8 cellular contexts compared by ENCODE assay signal in the genomic region with DNA sequence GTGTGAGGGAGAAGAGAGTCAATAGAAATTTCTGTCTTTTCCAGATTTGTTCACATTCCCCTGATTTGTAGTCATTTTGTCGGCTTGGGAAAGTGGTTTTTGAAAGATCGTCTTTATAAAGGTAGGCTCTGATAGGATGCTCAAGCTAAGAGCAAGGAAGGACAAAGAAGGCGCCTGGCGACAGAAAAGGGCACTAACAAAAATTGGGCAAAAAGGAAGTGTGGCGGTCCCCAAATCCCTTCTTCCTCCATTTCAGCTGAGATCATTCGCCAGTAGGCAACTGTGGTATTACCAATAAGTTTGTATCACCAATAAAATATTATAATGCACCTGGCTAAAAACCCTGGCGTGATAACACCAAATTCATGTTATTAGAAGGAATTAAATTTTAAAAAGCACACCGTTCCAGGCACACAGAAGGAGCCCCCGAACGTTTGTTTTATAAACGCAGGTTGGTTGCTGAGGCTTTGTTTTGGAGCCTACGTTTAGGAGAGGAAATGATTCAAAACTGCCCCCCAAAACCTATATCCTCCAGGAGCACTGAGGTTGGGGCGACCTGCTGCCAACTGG. TPM values are rescaled to one million over a fixed set of nuclear protein-coding genes. Genes with fewer than 3 reads are reported as not detected.
DNase-seq lines count a peak whose midpoint lies in the region; ATAC-seq and TF ChIP-seq lines count a peak whose summit lies in the region.

No MANE protein-coding gene starts in this region.

- TF ChIP-seq CTCF in SK-N-SH (IDR thresholded peaks at IDR 0.05), result no peak
- TF ChIP-seq CTCF in kidney epithelial cell (IDR thresholded peaks at IDR 0.05; ENCODE audit: insufficient read depth, low read length, poor library complexity, severe bottlenecking), result no peak

- no peaks in the 10 kb centered on the region for H3K9me3 Mint-ChIP-seq in activated naive CD8-positive, alpha-beta T cell treated with anti-CD3 and anti-CD28 coated beads, Interleukin-2, amount 10 ng/mL, durations not matched to agents 7 days and 5 days

- H3K27ac ChIP-seq in SK-N-SH (ENCODE audit: low read depth in 2 of 2, low read length in 1 of 2) (peak overlapping the region; percentile 82 to 91), substantia nigra (ENCODE audit: low read depth, low read length, poor library complexity, severe bottlenecking) (peak overlapping the region; percentile 89)

- CTCF ChIA-PET in SK-N-SH (lab: Yijun Ruan, JAX), result interaction anchor here (1.0 to 1.6 kb wide), 3 partner anchors 10 to 419 kb away, joined by 3 to 5 read pairs (median 3); no protein-coding TSS in a partner anchor

- H4K20me1 ChIP-seq in SK-N-SH (ENCODE audit: insufficient read depth), result peaks cover 7% of the 10 kb centered on the region; the same call in 1 of the 2 replicates

- H3K27me3 Mint-ChIP-seq in activated naive CD8-positive, alpha-beta T cell treated with anti-CD3 and anti-CD28 coated beads, Interleukin-2, amount 10 ng/mL, durations not matched to agents 7 days and 5 days, result no peaks in the 10 kb centered on the region

- no peaks in the 10 kb centered on the region for H3K9me2 ChIP-seq in SK-N-SH

- H3K27me3 ChIP-seq in SK-N-SH (ENCODE audit: insufficient read depth) (no peaks in the 10 kb centered on the region), kidney epithelial cell (ENCODE audit: control insufficient read depth, insufficient read depth, low read length) (no peaks in the 10 kb centered on the region)

- H3K9ac ChIP-seq in SK-N-SH, result peak overlapping the region; percentile 83; the same call in 1 of the 2 replicates

- WGBS in SK-N-SH (ENCODE audit: low lambda C conversion rate), result 52% methylated on average over 13 of the region's 13 CpGs

- peaks cover 38% of the 10 kb centered on the region for H3K79me2 ChIP-seq in SK-N-SH (ENCODE audit: insufficient read depth)

- H3F3A ChIP-seq in SK-N-SH (replicated peaks; ENCODE audit: insufficient read depth), result peaks cover 13% of the 10 kb centered on the region

- POLR2A ChIA-PET in SK-N-SH (lab: Yijun Ruan, JAX), result interaction anchor here (0.5 to 0.7 kb wide), 2 partner anchors 182 to 254 kb away, joined by 3 read pairs; a partner anchor contains a TSS
- POLR2A ChIA-PET in activated naive CD8-positive, alpha-beta T cell treated with anti-CD3 and anti-CD28 coated beads, Interleukin-2, amount 10 ng/mL, durations not matched to agents 7 days and 5 days (lab: Charles Lee), result interaction anchor here (0.6 to 1.8 kb wide), 12 partner anchors 10 to 472 kb away, joined by 3 to 15 read pairs (median 4); a partner anchor contains a TSS

- H2AFZ ChIP-seq in SK-N-SH (ENCODE audit: low read depth), result peak overlapping the region; percentile 95

- H3K4me3 ChIP-seq in SK-N-SH (ENCODE audit: low read depth in 2 of 2, low read length in 1 of 2) (peak overlapping the region; percentile 92 to 95), kidney epithelial cell (ENCODE audit: low read depth, low read length) (peak overlapping the region; percentile 75)

- peak overlapping the region; percentile 91 for H3K4me2 ChIP-seq in SK-N-SH

- H3K4me1 ChIP-seq in SK-N-SH (ENCODE audit: control insufficient read depth in 1 of 2, insufficient read depth in 2 of 2, low read depth in 1 of 2, low read length in 1 of 2), result peaks cover 6% of the 10 kb centered on the region in 2 experiments; a peak in 3 of 4 replicates

- DNase-seq in SK-N-SH (no peak), kidney epithelial cell (ENCODE audit: low read depth) (no peak), substantia nigra (lab: John Stamatoyannopoulos, UW) (peak in 1 of 49 donors; percentile 45), activated gamma-delta T cell treated with Interleukin-2 at 50 U/mL for 16 hours (no peak), NK-92 (lab: John Stamatoyannopoulos, UW; ENCODE audit: unreplicated experiment) (no peak)
- no peak for DNase-seq in activated naive CD8-positive, alpha-beta T cell treated with anti-CD3 and anti-CD28 coated beads, Interleukin-2, amount 10 ng/mL, durations not matched to agents 7 days and 5 days
- no peak for DNase-seq in stimulated activated CD4-positive, alpha-beta T cell treated with anti-CD3 and anti-CD28 coated beads, Interleukin-12 subunit alpha, Interleukin-12 subunit beta, amount 100 ng/mL, for 4 hours

- H3K27ac Mint-ChIP-seq in activated naive CD8-positive, alpha-beta T cell treated with anti-CD3 and anti-CD28 coated beads, Interleukin-2, amount 10 ng/mL, durations not matched to agents 7 days and 5 days, result peak overlapping the region; percentile 90

- TF ChIP-seq RAD21 in SK-N-SH (IDR thresholded peaks at IDR 0.05; ENCODE audit: low read length), result no peak

- no peak for TF ChIP-seq EP300 in SK-N-SH (IDR thresholded peaks at IDR 0.05; ENCODE audit: borderline replicate concordance in 1 of 2, low read depth in 1 of 2, low read length in 1 of 2)

- peaks cover 23% of the 10 kb centered on the region for H3K4me1 Mint-ChIP-seq in activated naive CD8-positive, alpha-beta T cell treated with anti-CD3 and anti-CD28 coated beads, Interleukin-2, amount 10 ng/mL, durations not matched to agents 7 days and 5 days

- H3K36me3 ChIP-seq in SK-N-SH (replicated peaks in 1 of 2; ENCODE audit: control insufficient read depth in 1 of 2, insufficient read depth in 2 of 2, low read length in 1 of 2), result no peaks in the 10 kb centered on the region
- H3K36me3 ChIP-seq in kidney epithelial cell (ENCODE audit: control insufficient read depth, insufficient read depth, low read length), result no peaks in the 10 kb centered on the region

- H3K36me3 Mint-ChIP-seq in activated naive CD8-positive, alpha-beta T cell treated with anti-CD3 and anti-CD28 coated beads, Interleukin-2, amount 10 ng/mL, durations not matched to agents 7 days and 5 days, result no peaks in the 10 kb centered on the region

- ATAC-seq in SK-N-SH treated with all-trans-retinoic acid at 6 μM for 48 hours, result no peak
- no peak for ATAC-seq in activated naive CD8-positive, alpha-beta T cell treated with anti-CD3 and anti-CD28 coated beads, Interleukin-2, amount 10 ng/mL, durations not matched to agents 7 days and 5 days (ENCODE audit: low read depth)

- H3K9me3 ChIP-seq in SK-N-SH, result no peaks in the 10 kb centered on the region

- peak overlapping the region; percentile 90 for H3K4me3 Mint-ChIP-seq in activated naive CD8-positive, alpha-beta T cell treated with anti-CD3 and anti-CD28 coated beads, Interleukin-2, amount 10 ng/mL, durations not matched to agents 7 days and 5 days

TF ChIP-seq in SK-N-SH, 30 proteins besides CTCF, POLR2A, EP300 and RAD21 (continues in another document):
- no peak for TF ChIP-seq YY1 (IDR thresholded peaks at IDR 0.05; ENCODE audit: low read depth)
- TF ChIP-seq JUND (IDR thresholded peaks at IDR 0.05), result no peak

TF ChIP-seq in SK-N-SH treated with all-trans-retinoic acid at 6 μM for 48 hours, 23 proteins besides CTCF, POLR2A, EP300 and RAD21 (continues in another document):
- no peak for TF ChIP-seq SNAI2 (CRISPR knock-in tag; IDR thresholded peaks at IDR 0.05)
- no peak for TF ChIP-seq OSR1 (CRISPR knock-in tag; IDR thresholded peaks at IDR 0.05)
- no peak for TF ChIP-seq ZNF8 (CRISPR knock-in tag; IDR thresholded peaks at IDR 0.05)
- TF ChIP-seq ZNF70 (CRISPR knock-in tag; IDR thresholded peaks at IDR 0.05), result no peak
- TF ChIP-seq ISL1 (CRISPR knock-in tag; IDR thresholded peaks at IDR 0.05), result no peak
- no peak for TF ChIP-seq TOX (CRISPR knock-in tag; IDR thresholded peaks at IDR 0.05; ENCODE audit: borderline replicate concordance)
- TF ChIP-seq ZC3H10 (CRISPR knock-in tag; IDR thresholded peaks at IDR 0.05), result no peak
- no peak for TF ChIP-seq TCF4 (CRISPR knock-in tag; IDR thresholded peaks at IDR 0.05; ENCODE audit: borderline replicate concordance)
- TF ChIP-seq RARB (CRISPR knock-in tag; IDR thresholded peaks at IDR 0.05), result no peak
- no peak for TF ChIP-seq PPARA (CRISPR knock-in tag; IDR thresholded peaks at IDR 0.05; ENCODE audit: borderline replicate concordance)
- no peak for TF ChIP-seq ZNF565 (CRISPR knock-in tag; conservative IDR thresholded peaks at IDR 0.05; ENCODE audit: low read depth)
- TF ChIP-seq, protein P1, sequence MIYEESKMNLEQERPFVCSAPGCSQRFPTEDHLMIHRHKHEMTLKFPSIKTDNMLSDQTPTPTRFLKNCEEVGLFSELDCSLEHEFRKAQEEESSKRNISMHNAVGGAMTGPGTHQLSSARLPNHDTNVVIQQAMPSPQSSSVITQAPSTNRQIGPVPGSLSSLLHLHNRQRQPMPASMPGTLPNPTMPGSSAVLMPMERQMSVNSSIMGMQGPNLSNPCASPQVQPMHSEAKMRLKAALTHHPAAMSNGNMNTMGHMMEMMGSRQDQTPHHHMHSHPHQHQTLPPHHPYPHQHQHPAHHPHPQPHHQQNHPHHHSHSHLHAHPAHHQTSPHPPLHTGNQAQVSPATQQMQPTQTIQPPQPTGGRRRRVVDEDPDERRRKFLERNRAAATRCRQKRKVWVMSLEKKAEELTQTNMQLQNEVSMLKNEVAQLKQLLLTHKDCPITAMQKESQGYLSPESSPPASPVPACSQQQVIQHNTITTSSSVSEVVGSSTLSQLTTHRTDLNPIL (CRISPR knock-in tag; IDR thresholded peaks at IDR 0.05; ENCODE audit: low read depth), result no peak
- TF ChIP-seq, protein P2, sequence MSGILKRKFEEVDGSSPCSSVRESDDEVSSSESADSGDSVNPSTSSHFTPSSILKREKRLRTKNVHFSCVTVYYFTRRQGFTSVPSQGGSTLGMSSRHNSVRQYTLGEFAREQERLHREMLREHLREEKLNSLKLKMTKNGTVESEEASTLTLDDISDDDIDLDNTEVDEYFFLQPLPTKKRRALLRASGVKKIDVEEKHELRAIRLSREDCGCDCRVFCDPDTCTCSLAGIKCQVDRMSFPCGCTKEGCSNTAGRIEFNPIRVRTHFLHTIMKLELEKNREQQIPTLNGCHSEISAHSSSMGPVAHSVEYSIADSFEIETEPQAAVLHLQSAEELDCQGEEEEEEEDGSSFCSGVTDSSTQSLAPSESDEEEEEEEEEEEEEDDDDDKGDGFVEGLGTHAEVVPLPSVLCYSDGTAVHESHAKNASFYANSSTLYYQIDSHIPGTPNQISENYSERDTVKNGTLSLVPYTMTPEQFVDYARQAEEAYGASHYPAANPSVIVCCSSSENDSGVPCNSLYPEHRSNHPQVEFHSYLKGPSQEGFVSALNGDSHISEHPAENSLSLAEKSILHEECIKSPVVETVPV (CRISPR knock-in tag; IDR thresholded peaks at IDR 0.05), result no peak
- TF ChIP-seq ESRRG (CRISPR knock-in tag; IDR thresholded peaks at IDR 0.05), result no peak
- no peak for TF ChIP-seq GLIS3 (CRISPR knock-in tag; IDR thresholded peaks at IDR 0.05)
- no peak for TF ChIP-seq ZFP30 (CRISPR knock-in tag; IDR thresholded peaks at IDR 0.05)
- TF ChIP-seq BACH2 (CRISPR knock-in tag; IDR thresholded peaks at IDR 0.05; ENCODE audit: borderline replicate concordance), result no peak
- TF ChIP-seq CSDC2 (CRISPR knock-in tag; IDR thresholded peaks at IDR 0.05), result no peak

RNA-seq across cellular contexts. Expression of a gene that starts 0.8 kb away (rescaled TPM):
- polyA plus RNA-seq in SK-N-SH (2012; rRNA removed), result 6.2 and 8.4 TPM in 2 replicates
- polyA plus RNA-seq in SK-N-SH (2012; cell fraction: cytosol; rRNA removed), result 5.9 and 8.2 TPM in 2 replicates
- polyA plus RNA-seq in SK-N-SH (2012; cell fraction: nucleus; rRNA removed), result 11.8 and 21.2 TPM in 2 replicates
- 100 to 1,000 TPM; 102 to 109 TPM for total RNA-seq in activated naive CD8-positive, alpha-beta T cell treated with anti-CD3 and anti-CD28 coated beads, Interleukin-2, amount 10 ng/mL, durations not matched to agents 7 days and 5 days
- total RNA-seq in kidney epithelial cell, result 11.5 and 18.0 TPM in 2 replicates
